Comparison of ENCODE assay signal across 8 cellular contexts in the genomic region with DNA sequence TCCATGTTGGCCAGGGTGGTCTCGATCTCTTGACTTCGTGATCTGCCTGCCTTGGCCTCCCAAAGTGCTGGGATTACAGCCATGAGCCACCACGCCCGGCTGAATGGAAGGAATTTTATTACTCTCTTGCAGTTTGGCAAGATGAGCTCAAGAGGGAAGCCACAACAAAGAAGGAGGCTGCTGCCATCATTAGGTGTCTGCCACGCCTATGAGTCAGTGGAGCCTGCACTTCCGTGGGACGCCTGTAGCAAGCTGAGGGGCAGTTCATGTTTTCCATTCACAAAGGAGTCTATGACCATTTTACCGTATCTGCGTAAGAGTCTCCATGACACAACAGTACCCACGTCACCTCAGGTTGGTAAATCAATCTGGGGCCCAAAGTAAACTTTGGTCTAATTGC.
DNase-seq lines count a peak whose midpoint lies in the region; ATAC-seq, FAIRE-seq and TF ChIP-seq lines count a peak whose summit lies in the region.

No MANE protein-coding gene starts in this region.

- TF ChIP-seq POLR2A in H54 (IDR thresholded peaks at IDR 0.05; ENCODE audit: low read depth, low read length) = no peak

- peak overlapping the region; percentile 96 for H3K27ac Mint-ChIP-seq in central memory CD8-positive, alpha-beta T cell (ENCODE audit: low read depth)

- H3K4me1 Mint-ChIP-seq in central memory CD8-positive, alpha-beta T cell = peaks cover 48% of the 10 kb centered on the region

- H3K9me3 Mint-ChIP-seq in central memory CD8-positive, alpha-beta T cell = no peaks in the 10 kb centered on the region

- DNase-seq in H54 (ENCODE audit: insufficient read length, low spot score) = peak; percentile 42
- peak; percentile 27 to 79 for DNase-seq in central memory CD8-positive, alpha-beta T cell (ENCODE audit: low spot score in 2 of 2)
- peak; percentile 63 for DNase-seq in stimulated activated CD8-positive, alpha-beta memory T cell treated with anti-CD3 and anti-CD28 coated beads, Interleukin-12 subunit alpha, Interleukin-12 subunit beta, amount 100 ng/mL, for 4 hours (ENCODE audit: low read depth)

- FAIRE-seq in H54 (lab: Jason Lieb, UNC) = no peak

- no peaks in the 10 kb centered on the region for H3K27me3 Mint-ChIP-seq in central memory CD8-positive, alpha-beta T cell

- H3K4me3 Mint-ChIP-seq in central memory CD8-positive, alpha-beta T cell = peak overlapping the region; percentile 68

- ATAC-seq in activated CD4-positive, CD25-positive, alpha-beta regulatory T cell treated with anti-CD3 and anti-CD28 coated beads, Interleukin-2, amount 50 U/mL, for 24 hours = peak; percentile 94 to 95
- ATAC-seq in central memory CD8-positive, alpha-beta T cell (replicated peaks; ENCODE audit: extremely low read depth, poor library complexity, severe bottlenecking) = peak; percentile 99
- ATAC-seq in HG03469 (IDR thresholded peaks at IDR 0.05; ENCODE audit: unreplicated experiment) (no peak), GM21528 (IDR thresholded peaks at IDR 0.05; ENCODE audit: low FRiP score, unreplicated experiment) (no peak), GM18517 (IDR thresholded peaks at IDR 0.05; ENCODE audit: unreplicated experiment) (no peak), GM18498 (IDR thresholded peaks at IDR 0.05; ENCODE audit: unreplicated experiment) (no peak)

- peaks cover 10% of the 10 kb centered on the region for H3K36me3 Mint-ChIP-seq in central memory CD8-positive, alpha-beta T cell (ENCODE audit: insufficient read depth)

Comparison
In these comparisons a context has a peak if more than half of its experiments do, and no peak if none do; other contexts are left out.
1. ATAC-seq: peak in activated CD4-positive, CD25-positive, alpha-beta regulatory T cell treated with anti-CD3 and anti-CD28 coated beads, Interleukin-2, amount 50 U/mL, for 24 hours (2 of 2) and central memory CD8-positive, alpha-beta T cell (single experiment); none in HG03469 (single experiment), GM21528 (single experiment), GM18517 (single experiment) and GM18498 (single experiment).
2. Peak in every context shown above with its lines, with median percentiles within 50 percentile points of each other: DNase-seq.